10 cellular contexts compared by ENCODE assay signal in the genomic region with DNA sequence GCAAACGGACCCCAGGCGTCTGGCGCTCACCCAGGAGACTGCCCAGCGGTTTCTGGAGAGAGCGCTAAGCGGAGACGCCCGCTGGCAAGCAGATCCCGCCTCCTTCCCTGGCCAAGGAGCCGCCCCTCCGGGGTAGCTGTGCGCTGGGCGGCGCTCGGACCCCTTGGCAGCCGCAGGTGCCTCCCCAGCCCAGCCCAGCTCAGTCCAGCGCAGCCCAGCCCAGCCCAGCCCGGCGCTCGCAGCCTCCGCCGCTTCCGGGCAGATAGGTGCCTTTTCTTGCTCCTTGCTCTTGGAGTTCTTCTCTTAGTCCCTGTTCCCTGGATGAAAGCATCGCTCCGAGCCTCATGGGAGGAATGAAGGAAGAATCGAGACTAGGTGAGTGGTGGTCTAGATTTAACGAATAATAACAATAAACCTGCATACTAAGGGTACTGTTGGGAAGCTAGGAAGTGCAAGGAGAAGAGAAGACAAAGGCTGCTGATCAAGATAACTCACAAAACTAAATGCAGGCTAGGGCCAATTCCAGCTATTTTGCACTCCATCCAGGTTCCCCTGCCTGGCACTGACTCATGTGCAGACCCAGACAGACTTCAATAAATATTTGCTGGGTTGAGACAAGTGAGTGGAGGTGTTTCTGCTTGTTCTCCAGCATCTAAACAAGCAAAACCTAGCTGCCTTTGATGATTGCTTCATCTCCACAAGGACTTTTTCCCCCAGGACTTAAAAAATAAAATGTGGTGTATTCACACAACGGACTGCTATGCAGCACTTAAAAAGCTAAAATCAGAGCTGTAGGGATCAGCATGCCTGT. TPM values are rescaled to one million over a fixed set of nuclear protein-coding genes. Genes with fewer than 3 reads are reported as not detected.
DNase-seq lines count a peak whose midpoint lies in the region; ATAC-seq and TF ChIP-seq lines count a peak whose summit lies in the region.
"Had no signal": no experiment of that assay in that cellular context is flagged by ENCODE, and none has a peak within 500 bp of the region (broad histone marks: within the 10 kb centered on the region; RNA-seq: fewer than 3 reads in every experiment).

A gene (plus strand): TSS at position 202 of the 811 bp plus-strand sequence. CDS start 4,609 bp downstream, outside the sequence.

- TF ChIP-seq CTCF in gastroesophageal sphincter (IDR thresholded peaks at IDR 0.05) = peak in 1 of 4 experiments; percentile 31

- TF ChIP-seq EP300 in gastroesophageal sphincter (IDR thresholded peaks at IDR 0.05) = no peak

- peaks cover 0 to 18% (median 5%) of the 10 kb centered on the region in 3 donors for H3K4me1 ChIP-seq in gastroesophageal sphincter

- H3K4me3 Mint-ChIP-seq in stimulated activated naive CD8-positive, alpha-beta T cell treated with anti-CD3 and anti-CD28 coated beads, Interleukin-15, amount 100 ng/mL, for 72 hours = no peak within 1 kb of the TSS
- H3K4me3 Mint-ChIP-seq in activated CD4-positive, alpha-beta T cell treated with anti-CD3 and anti-CD28 coated beads, Interleukin-2, amount 10 ng/mL, durations not matched to agents 24 days and 14 days = no peak within 1 kb of the TSS
- H3K4me3 Mint-ChIP-seq: activated B cell treated with CpG ODN at 0.5 μM for 24 hours had no signal

- H3K27ac Mint-ChIP-seq in stimulated activated naive CD8-positive, alpha-beta T cell treated with anti-CD3 and anti-CD28 coated beads, Interleukin-15, amount 100 ng/mL, for 72 hours = no peak within 1 kb of the TSS
- H3K27ac Mint-ChIP-seq in activated CD4-positive, alpha-beta T cell treated with anti-CD3 and anti-CD28 coated beads, Interleukin-2, amount 10 ng/mL, durations not matched to agents 24 days and 14 days = no peak within 1 kb of the TSS
- H3K27ac Mint-ChIP-seq: activated B cell treated with CpG ODN at 0.5 μM for 24 hours had no signal

- no peak for TF ChIP-seq POLR2A in gastroesophageal sphincter (IDR thresholded peaks at IDR 0.05)

- peaks cover 67% of the 10 kb centered on the region for H3K27me3 Mint-ChIP-seq in stimulated activated naive CD8-positive, alpha-beta T cell treated with anti-CD3 and anti-CD28 coated beads, Interleukin-15, amount 100 ng/mL, for 72 hours
- H3K27me3 Mint-ChIP-seq in activated CD4-positive, alpha-beta T cell treated with anti-CD3 and anti-CD28 coated beads, Interleukin-2, amount 10 ng/mL, durations not matched to agents 24 days and 14 days = peaks cover 23% of the 10 kb centered on the region

- no peaks in the 10 kb centered on the region for H3K9me3 ChIP-seq in gastroesophageal sphincter

- no peaks in the 10 kb centered on the region for H3K36me3 Mint-ChIP-seq in activated CD4-positive, alpha-beta T cell treated with anti-CD3 and anti-CD28 coated beads, Interleukin-2, amount 10 ng/mL, durations not matched to agents 24 days and 14 days (ENCODE audit: low read depth)

- H3K27ac ChIP-seq in gastroesophageal sphincter = peak within 1 kb of the TSS; percentile 2 to 90 (median 84)

- ATAC-seq in stimulated activated naive CD8-positive, alpha-beta T cell treated with anti-CD3 and anti-CD28 coated beads, Interleukin-15, amount 100 ng/mL, for 72 hours = peak; percentile 28
- no peak for ATAC-seq in stimulated activated naive CD8-positive, alpha-beta T cell treated with anti-CD3 and anti-CD28 coated beads, Interleukin-15, Interleukin-2, amounts not matched to agents 100 U/mL and 50 U/mL, for 24 hours
- peak; percentile 93 for ATAC-seq in gastroesophageal sphincter
- no peak for ATAC-seq in GM19035 (IDR thresholded peaks at IDR 0.05; ENCODE audit: unreplicated experiment)
- no peak for ATAC-seq in HG03095 (IDR thresholded peaks at IDR 0.05; ENCODE audit: unreplicated experiment)

- H3K4me3 ChIP-seq in gastroesophageal sphincter = peak within 1 kb of the TSS; percentile 59 to 78

- H3K36me3 ChIP-seq in gastroesophageal sphincter = no peaks in the 10 kb centered on the region

- no peaks in the 10 kb centered on the region for H3K27me3 ChIP-seq in gastroesophageal sphincter

- no peak for DNase-seq in stimulated activated naive CD8-positive, alpha-beta T cell treated with anti-CD3 and anti-CD28 coated beads, Interleukin-15, amount 100 ng/mL, for 72 hours
- no peak for DNase-seq in stimulated activated naive CD8-positive, alpha-beta T cell treated with anti-CD3 and anti-CD28 coated beads, Interleukin-15, Interleukin-2, amounts not matched to agents 100 U/mL and 50 U/mL, for 24 hours
- DNase-seq in SW480 (ENCODE audit: low spot score) (peak; percentile 45), nucleus accumbens (lab: John Stamatoyannopoulos, UW) (peak in 41 of 56 donors; percentile 6 to 64 (median 28))
- DNase-seq in activated CD4-positive, alpha-beta T cell treated with anti-CD3 and anti-CD28 coated beads, Interleukin-2, amount 10 ng/mL, durations not matched to agents 24 days and 14 days = no peak
- DNase-seq: activated B cell treated with CpG ODN at 0.5 μM for 24 hours, DND-41 had no signal

- WGBS in gastroesophageal sphincter (ENCODE audit: low coverage in 1 of 2), 2 donors = 80% methylated on average over 1 of the region's 28 CpGs; no CpG with 5 or more reads in 1 of the 2 donors

- intact Hi-C loops in activated CD4-positive, alpha-beta T cell treated with anti-CD3 and anti-CD28 coated beads, Interleukin-2, amount 10 ng/mL, durations not matched to agents 24 days and 14 days (cut with micrococcal nuclease) = no loop called here

- no peaks in the 10 kb centered on the region for H3K4me1 Mint-ChIP-seq in stimulated activated naive CD8-positive, alpha-beta T cell treated with anti-CD3 and anti-CD28 coated beads, Interleukin-15, amount 100 ng/mL, for 72 hours
- peaks cover 2% of the 10 kb centered on the region for H3K4me1 Mint-ChIP-seq in activated CD4-positive, alpha-beta T cell treated with anti-CD3 and anti-CD28 coated beads, Interleukin-2, amount 10 ng/mL, durations not matched to agents 24 days and 14 days
- H3K4me1 Mint-ChIP-seq: activated B cell treated with CpG ODN at 0.5 μM for 24 hours had no signal

- H3K9me3 Mint-ChIP-seq in stimulated activated naive CD8-positive, alpha-beta T cell treated with anti-CD3 and anti-CD28 coated beads, Interleukin-15, amount 100 ng/mL, for 72 hours = no peaks in the 10 kb centered on the region
- no peaks in the 10 kb centered on the region for H3K9me3 Mint-ChIP-seq in activated CD4-positive, alpha-beta T cell treated with anti-CD3 and anti-CD28 coated beads, Interleukin-2, amount 10 ng/mL, durations not matched to agents 24 days and 14 days
- H3K9me3 Mint-ChIP-seq: activated B cell treated with CpG ODN at 0.5 μM for 24 hours had no signal

RNA-seq across cellular contexts. Expression of the gene that starts here (rescaled TPM):
- total RNA-seq in gastroesophageal sphincter = 1 to 10 TPM in 3 of 4 donors, under 1 TPM in 1; 0.77 to 3.7 (median 2.4) TPM
- total RNA-seq in activated CD4-positive, alpha-beta T cell treated with anti-CD3 and anti-CD28 coated beads, Interleukin-2, amount 10 ng/mL, durations not matched to agents 24 days and 14 days = not detected in 2 replicates
- total RNA-seq: activated B cell treated with CpG ODN at 0.5 μM for 24 hours had no signal

Comparison
In these comparisons a context has a peak if more than half of its experiments do, and no peak if none do; other contexts are left out.
1. ATAC-seq: peak in stimulated activated naive CD8-positive, alpha-beta T cell treated with anti-CD3 and anti-CD28 coated beads, Interleukin-15, amount 100 ng/mL, for 72 hours (single experiment) and gastroesophageal sphincter (single experiment); none in stimulated activated naive CD8-positive, alpha-beta T cell treated with anti-CD3 and anti-CD28 coated beads, Interleukin-15, Interleukin-2, amounts not matched to agents 100 U/mL and 50 U/mL, for 24 hours (single experiment), GM19035 (single experiment) and HG03095 (single experiment).
2. DNase-seq: peak in SW480 (single experiment) and nucleus accumbens (41 of 56); none in stimulated activated naive CD8-positive, alpha-beta T cell treated with anti-CD3 and anti-CD28 coated beads, Interleukin-15, amount 100 ng/mL, for 72 hours (0 of 2), stimulated activated naive CD8-positive, alpha-beta T cell treated with anti-CD3 and anti-CD28 coated beads, Interleukin-15, Interleukin-2, amounts not matched to agents 100 U/mL and 50 U/mL, for 24 hours (single experiment) and activated CD4-positive, alpha-beta T cell treated with anti-CD3 and anti-CD28 coated beads, Interleukin-2, amount 10 ng/mL, durations not matched to agents 24 days and 14 days (single experiment).